12 cellular contexts compared by ENCODE assay signal in genomic region chr7:133770863-133771492, GRCh38.
DNase-seq lines count a peak whose midpoint lies in the region; ATAC-seq, FAIRE-seq and TF ChIP-seq lines count a peak whose summit lies in the region.
"Had no signal": no experiment of that assay in that cellular context is flagged by ENCODE, and none has a peak within 500 bp of the region (broad histone marks: within the 10 kb centered on the region; RNA-seq: fewer than 3 reads in every experiment).

No MANE protein-coding gene starts in this region.

- TF ChIP-seq POLR2A in gastrocnemius medialis (IDR thresholded peaks at IDR 0.05) = no peak

- no peaks in the 10 kb centered on the region for H3K9me3 Mint-ChIP-seq in CD4-positive, alpha-beta T cell
- H3K9me3 Mint-ChIP-seq: activated naive CD4-positive, alpha-beta T cell treated with anti-CD3 and anti-CD28 coated beads, Interleukin-2, amount 50 U/mL, for 72 hours; CD14-positive monocyte had no signal

- H3K4me1 ChIP-seq in keratinocyte (ENCODE audit: control insufficient read depth, extremely low read depth, insufficient read depth, low read length) (peaks cover 40% of the 10 kb centered on the region), gastrocnemius medialis (peaks cover 0 to 5% of the 10 kb centered on the region in 2 donors)
- H3K4me1 ChIP-seq: psoas muscle had no signal

- TF ChIP-seq CTCF in AG04449 (IDR thresholded peaks at IDR 0.05; ENCODE audit: insufficient read depth, low read length, missing control alignments) (no peak), astrocyte of the cerebellum (IDR thresholded peaks at IDR 0.05; ENCODE audit: low read depth, low read length, missing control alignments) (no peak), keratinocyte (optimal IDR thresholded peaks at IDR 0.05 in 1 of 3, IDR thresholded peaks at IDR 0.05 in 1 of 3, conservative IDR thresholded peaks at IDR 0.05 in 1 of 3; ENCODE audit: extremely low read depth in 1 of 3, insufficient read depth in 2 of 3, low read length in 3 of 3) (no peak), gastrocnemius medialis (IDR thresholded peaks at IDR 0.05 in 4 of 5, conservative IDR thresholded peaks at IDR 0.05 in 1 of 5) (no peak)
- no peak for TF ChIP-seq CTCF in CD4-positive, alpha-beta T cell (IDR thresholded peaks at IDR 0.05)

- no peak for ATAC-seq in CD4-positive, alpha-beta T cell (ENCODE audit: poor library complexity)
- ATAC-seq in gastrocnemius medialis (no peak), GM21528 (IDR thresholded peaks at IDR 0.05; ENCODE audit: low FRiP score, unreplicated experiment) (no peak)
- ATAC-seq: activated naive CD4-positive, alpha-beta T cell treated with anti-CD3 and anti-CD28 coated beads, Interleukin-2, amount 50 U/mL, for 72 hours; psoas muscle had no signal

- no peak overlapping the region for H3K4me3 Mint-ChIP-seq in CD4-positive, alpha-beta T cell
- H3K4me3 Mint-ChIP-seq: CD14-positive monocyte had no signal

- peak; percentile 21 for DNase-seq in AG04449 (ENCODE audit: low read depth, low spot score)
- DNase-seq in H4 (ENCODE audit: low spot score) = peak; percentile 17
- peak; percentile 23 for DNase-seq in astrocyte of the cerebellum (ENCODE audit: low read depth)
- DNase-seq in keratinocyte (ENCODE audit: low read depth, low spot score) = no peak
- DNase-seq in CD4-positive, alpha-beta T cell = no peak
- no peak for DNase-seq in NCI-H1092 treated with DMSO at 0.1 percent for 48 hours (lab: John Stamatoyannopoulos, UW)
- DNase-seq in gastrocnemius medialis = no peak
- DNase-seq: NCI-H524, psoas muscle had no signal

- H4K20me1 ChIP-seq in keratinocyte (ENCODE audit: control insufficient read depth, extremely low read depth, insufficient read depth, low read length) = no peaks in the 10 kb centered on the region

- in situ Hi-C loops in astrocyte of the cerebellum (cut with HindIII; ENCODE audit: low sequenced_read_pairs) (no loop called here), gastrocnemius medialis (cut with MboI; ENCODE audit: low sequenced_read_pairs in 4 of 4) (no loop called here)

- POLR2A ChIA-PET in AG04449 (lab: Yijun Ruan, JAX) = no interaction called here
- POLR2A ChIA-PET in CD4-positive, alpha-beta T cell (lab: Charles Lee) = no interaction called here

- H3K4me2 ChIP-seq in keratinocyte (ENCODE audit: control insufficient read depth, extremely low read depth, insufficient read depth, low read depth, low read length) = peak overlapping the region; percentile 65

- no peaks in the 10 kb centered on the region for H3K36me3 ChIP-seq in keratinocyte (ENCODE audit: control insufficient read depth in 2 of 2, extremely low read depth in 1 of 2, insufficient read depth in 2 of 2, low read length in 2 of 2)
- H3K36me3 ChIP-seq in gastrocnemius medialis = no peaks in the 10 kb centered on the region

- no peaks in the 10 kb centered on the region for H3K27me3 Mint-ChIP-seq in CD4-positive, alpha-beta T cell

- intact Hi-C loops in CD4-positive, alpha-beta T cell (cut with DNase I, micrococcal nuclease) = no loop called here
- intact Hi-C loops in gastrocnemius medialis (cut with DNase I; ENCODE audit: low total_unique reads) = no loop called here

- no peak overlapping the region for H2AFZ ChIP-seq in keratinocyte (ENCODE audit: control insufficient read depth, low read length)

- FAIRE-seq in keratinocyte (lab: Jason Lieb, UNC) = peak; percentile 97

- H3K9me3 ChIP-seq in keratinocyte (ENCODE audit: control insufficient read depth, low read depth, low read length) (no peaks in the 10 kb centered on the region), gastrocnemius medialis (no peaks in the 10 kb centered on the region)
- H3K9me3 ChIP-seq in CD4-positive, alpha-beta T cell (ENCODE audit: control insufficient read depth, low read length) = no peaks in the 10 kb centered on the region
- H3K9me3 ChIP-seq: psoas muscle had no signal

- H3K9ac ChIP-seq in keratinocyte (ENCODE audit: control insufficient read depth, extremely low read depth, insufficient read depth, low read length) = no peak overlapping the region

- no peaks in the 10 kb centered on the region for H3K4me1 Mint-ChIP-seq in CD4-positive, alpha-beta T cell (ENCODE audit: low read depth)

- peaks cover 13% of the 10 kb centered on the region for H3K36me3 Mint-ChIP-seq in CD4-positive, alpha-beta T cell (ENCODE audit: low read depth)
- H3K36me3 Mint-ChIP-seq: activated naive CD4-positive, alpha-beta T cell treated with anti-CD3 and anti-CD28 coated beads, Interleukin-2, amount 50 U/mL, for 72 hours had no signal

- CTCF ChIA-PET in AG04449 (lab: Yijun Ruan, JAX) = interaction anchor here (0.9 to 1.6 kb wide), 2 partner anchors 27 to 83 kb away, joined by 3 read pairs; no protein-coding TSS in a partner anchor
- CTCF ChIA-PET in CD4-positive, alpha-beta T cell (lab: Charles Lee) = interaction anchor here (1.2 kb wide), 1 partner anchor 9 kb away, joined by 3 read pairs; no protein-coding TSS in a partner anchor

- H3K4me3 ChIP-seq in AG04449 (ENCODE audit: low read depth, low read length) (no peak overlapping the region), astrocyte of the cerebellum (ENCODE audit: low read depth, low read length) (no peak overlapping the region), keratinocyte (ENCODE audit: control insufficient read depth in 2 of 3, extremely low read depth in 1 of 3, insufficient read depth in 2 of 3, low read depth in 1 of 3, low read length in 3 of 3) (no peak overlapping the region), gastrocnemius medialis (no peak overlapping the region)
- H3K4me3 ChIP-seq: psoas muscle had no signal

- H3K9me1 ChIP-seq in keratinocyte (ENCODE audit: control insufficient read depth, extremely low read depth, insufficient read depth, low read length) = no peaks in the 10 kb centered on the region

- H3K27me3 ChIP-seq in keratinocyte (ENCODE audit: control insufficient read depth, extremely low read depth, insufficient read depth, low read length) (no peaks in the 10 kb centered on the region), gastrocnemius medialis (no peaks in the 10 kb centered on the region)
- no peaks in the 10 kb centered on the region for H3K27me3 ChIP-seq in CD4-positive, alpha-beta T cell (ENCODE audit: control insufficient read depth, insufficient read depth, low read length)

- H3K27ac ChIP-seq in keratinocyte (ENCODE audit: control insufficient read depth, insufficient read depth, low read length) (peak overlapping the region; percentile 3), gastrocnemius medialis (no peak overlapping the region)
- H3K27ac ChIP-seq in CD4-positive, alpha-beta T cell (ENCODE audit: low read depth, low read length) = no peak overlapping the region
- H3K27ac ChIP-seq: psoas muscle had no signal

- H3K27ac Mint-ChIP-seq in CD4-positive, alpha-beta T cell = no peak overlapping the region
- H3K27ac Mint-ChIP-seq: activated naive CD4-positive, alpha-beta T cell treated with anti-CD3 and anti-CD28 coated beads, Interleukin-2, amount 50 U/mL, for 72 hours; CD14-positive monocyte had no signal

- dilution Hi-C loops in keratinocyte (cut with MboI; ENCODE audit: extremely low pct_ligation_motif_present, low sequenced_read_pairs) = no loop called here

- no peaks in the 10 kb centered on the region for H3K79me2 ChIP-seq in keratinocyte (ENCODE audit: control insufficient read depth, insufficient read depth, low read length)

Comparison
In these comparisons a context has a peak if more than half of its experiments do, and no peak if none do; other contexts are left out.
1. DNase-seq: peak in AG04449 (single experiment), H4 (single experiment) and astrocyte of the cerebellum (single experiment); none in keratinocyte (single experiment), CD4-positive, alpha-beta T cell (0 of 10), NCI-H1092 treated with DMSO at 0.1 percent for 48 hours (single experiment) and gastrocnemius medialis (0 of 2).